Comparison of ENCODE assay signal across 1 cellular context in the genomic region with DNA sequence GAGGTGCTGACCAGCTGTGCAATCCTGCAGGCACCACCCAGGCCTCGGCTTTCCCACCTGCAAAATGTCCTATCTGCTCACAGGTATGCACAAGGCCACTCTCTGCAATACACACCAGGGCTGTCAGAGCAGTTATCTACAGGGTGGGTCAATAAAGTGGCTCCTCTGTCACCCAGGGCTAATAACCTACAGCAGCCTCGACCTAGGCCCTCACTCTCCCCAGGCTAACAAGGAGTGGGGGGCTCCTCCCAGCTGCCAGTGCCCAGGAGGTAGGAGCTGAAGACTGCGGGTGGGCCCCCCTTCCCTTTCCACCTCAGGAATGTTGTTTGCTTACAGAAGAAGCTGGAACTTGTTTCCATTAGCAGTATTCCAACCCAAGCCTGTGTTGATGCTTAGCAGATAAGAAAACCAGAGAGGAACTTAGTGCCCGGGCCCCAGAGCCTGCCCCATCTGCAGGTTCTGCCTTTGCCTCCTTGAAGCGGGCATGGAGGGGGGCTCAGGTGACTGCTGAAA.
TF ChIP-seq lines count a peak whose summit lies in the region.

No MANE protein-coding gene starts in this region.

TF ChIP-seq in IMR-90, 13 proteins besides CTCF, POLR2A, EP300 and RAD21:
- TF ChIP-seq RCOR1 (IDR thresholded peaks at IDR 0.05; ENCODE audit: insufficient replicate concordance, low read length) (peak; percentile 53), MAZ (IDR thresholded peaks at IDR 0.05; ENCODE audit: borderline replicate concordance, low read depth, low read length) (no peak)
